Comparison of ENCODE assay signal across 8 cellular contexts in genomic region chr16:29700253-29700987, GRCh38. TPM values are rescaled to one million over a fixed set of nuclear protein-coding genes. Genes with fewer than 3 reads are reported as not detected.
DNase-seq lines count a peak whose midpoint lies in the region; ATAC-seq, FAIRE-seq and TF ChIP-seq lines count a peak whose summit lies in the region.

No MANE protein-coding gene starts in this region.

- H3K4me1 ChIP-seq in Karpas-422 (ENCODE audit: low read length) (peaks cover 10% of the 10 kb centered on the region), Peyer's patch (peaks cover 0 to 10% (median 4%) of the 10 kb centered on the region in 4 donors), neural progenitor cell (no peaks in the 10 kb centered on the region), stomach (peaks cover 0 to 9% (median 8%) of the 10 kb centered on the region in 4 donors)

- H3K9me2 ChIP-seq in Karpas-422 (replicated peaks; ENCODE audit: insufficient read depth, low read length) = no peaks in the 10 kb centered on the region

- no peak overlapping the region for H3K4me2 ChIP-seq in Karpas-422 (ENCODE audit: low read depth, low read length, poor library complexity, severe bottlenecking)
- peak overlapping the region; percentile 25 for H3K4me2 ChIP-seq in neural progenitor cell

- H3K9me3 Mint-ChIP-seq in neural progenitor cell = peaks cover 17% of the 10 kb centered on the region

- peak; percentile 35 for FAIRE-seq in D721Med (lab: Jason Lieb, UNC)

- WGBS in stomach, 5 donors = 11 to 15% (median 14%) methylated on average over 14 of the region's 14 CpGs

- TF ChIP-seq CTCF in D721Med (IDR thresholded peaks at IDR 0.05; ENCODE audit: insufficient read depth, missing control alignments) = peak; percentile 84
- peak; percentile 86 to 96 (median 89) for TF ChIP-seq CTCF in Peyer's patch (IDR thresholded peaks at IDR 0.05)
- peak; percentile 88 for TF ChIP-seq CTCF in neural progenitor cell (IDR thresholded peaks at IDR 0.05)
- TF ChIP-seq CTCF in stomach (IDR thresholded peaks at IDR 0.05) = peak in 5 of 7 experiments; percentile 70 to 94 (median 88)

- TF ChIP-seq POLR2A in Peyer's patch (IDR thresholded peaks at IDR 0.05) = no peak
- no peak for TF ChIP-seq POLR2A in stomach (IDR thresholded peaks at IDR 0.05)

- H3K4me3 Mint-ChIP-seq in neural progenitor cell = no peak overlapping the region

- H3K36me3 ChIP-seq in Karpas-422 (ENCODE audit: insufficient read depth, low read length) (no peaks in the 10 kb centered on the region), Peyer's patch (peaks cover 0 to 5% (median 0%) of the 10 kb centered on the region in 3 donors), neural progenitor cell (no peaks in the 10 kb centered on the region), stomach (no peaks in the 10 kb centered on the region)

- H3K4me3 ChIP-seq in Karpas-422 (ENCODE audit: low read length) (no peak overlapping the region), Peyer's patch (no peak overlapping the region), neural progenitor cell (no peak overlapping the region), stomach (no peak overlapping the region)

- peaks cover 7% of the 10 kb centered on the region for H3K4me1 Mint-ChIP-seq in neural progenitor cell

- H3K27me3 Mint-ChIP-seq in neural progenitor cell (ENCODE audit: insufficient read depth, low read depth) = peaks cover 5% of the 10 kb centered on the region

- DNase-seq in D721Med (ENCODE audit: insufficient read length, low spot score) (peak; percentile 85), Karpas-422 (peak; percentile 85), Peyer's patch (peak; percentile 58 to 90 (median 83)), fibroblast of peridontal ligament (ENCODE audit: extremely low read depth) (peak; percentile 90), neural progenitor cell (ENCODE audit: low spot score) (peak; percentile 87), stomach (peak; percentile 83)
- DNase-seq in activated T-helper 1 cell treated with anti-CD3 and anti-CD28 coated beads, Interleukin-2, amount 50 U/mL, for 16 hours (ENCODE audit: low read depth in 1 of 2, low spot score in 1 of 2) = peak; percentile 60 to 65

- peaks cover 14% of the 10 kb centered on the region for H3K36me3 Mint-ChIP-seq in neural progenitor cell

- H3K9me3 ChIP-seq in Karpas-422 (ENCODE audit: low read length) (no peaks in the 10 kb centered on the region), Peyer's patch (peaks cover 0 to 9% (median 0%) of the 10 kb centered on the region in 4 donors), neural progenitor cell (ENCODE audit: low read depth) (no peaks in the 10 kb centered on the region), stomach (peaks cover 0 to 9% (median 0%) of the 10 kb centered on the region in 4 donors)

- no peak overlapping the region for H2AFZ ChIP-seq in Karpas-422 (ENCODE audit: low read length)
- H2AFZ ChIP-seq in neural progenitor cell (replicated peaks) = no peak overlapping the region

- H3K79me2 ChIP-seq in Karpas-422 (ENCODE audit: low read length) (no peaks in the 10 kb centered on the region), neural progenitor cell (ENCODE audit: low read depth) (no peaks in the 10 kb centered on the region)

- intact Hi-C loops in stomach (cut with DNase I; ENCODE audit: low total_unique reads) = no loop called here

- no peaks in the 10 kb centered on the region for H3K27me3 ChIP-seq in Karpas-422 (ENCODE audit: low read length)
- H3K27me3 ChIP-seq in Peyer's patch = no peaks in the 10 kb centered on the region
- H3K27me3 ChIP-seq in neural progenitor cell = no peaks in the 10 kb centered on the region
- no peaks in the 10 kb centered on the region for H3K27me3 ChIP-seq in stomach

- H3F3A ChIP-seq in neural progenitor cell (ENCODE audit: low read depth) = peaks cover 20% of the 10 kb centered on the region

- H3K27ac Mint-ChIP-seq in neural progenitor cell = no peak overlapping the region

- TF ChIP-seq EP300 in stomach (IDR thresholded peaks at IDR 0.05) = no peak

- H3K9ac ChIP-seq in Karpas-422 (ENCODE audit: low read length) (no peak overlapping the region), neural progenitor cell (no peak overlapping the region)

- H3K27ac ChIP-seq in Karpas-422 (ENCODE audit: low read length) = no peak overlapping the region
- H3K27ac ChIP-seq in Peyer's patch = peak overlapping the region in 3 of 4 donors; percentile 35 to 72 (median 70)
- no peak overlapping the region for H3K27ac ChIP-seq in neural progenitor cell
- H3K27ac ChIP-seq in stomach = no peak overlapping the region

- no peaks in the 10 kb centered on the region for H4K20me1 ChIP-seq in Karpas-422 (ENCODE audit: insufficient read depth, low read depth, low read length)
- no peaks in the 10 kb centered on the region for H4K20me1 ChIP-seq in neural progenitor cell (ENCODE audit: low read depth)

- ATAC-seq in HG03135 (IDR thresholded peaks at IDR 0.05; ENCODE audit: unreplicated experiment) = no peak

RNA-seq across cellular contexts. Expression of gene QPRT, which starts 21.4 kb away (rescaled TPM):
- 39.6 and 45.8 TPM in 2 replicates for total RNA-seq in Karpas-422 (2014; rRNA removed; shearing (Covaris generic); ENCODE audit: low replicate concordance)
- 10 to 100 TPM; 40.4 to 96.3 (median 47.4) TPM for total RNA-seq in Peyer's patch
- total RNA-seq in neural progenitor cell (ENCODE audit: low replicate concordance) = 49.6 and 112 TPM in 2 replicates
- 100 to 1,000 TPM in 1 of 5 donors, 1 to 10 TPM in 3, not detected in 1; 5.1 to 114 (median 7.8) TPM for total RNA-seq in stomach
- 10 to 100 TPM in 1 of 3 donors, 1 to 10 TPM in 2; 2.4 to 11.6 (median 7.3) TPM for polyA plus RNA-seq in stomach

RNA-seq across cellular contexts. Expression of gene SPN, which starts 37.4 kb away (rescaled TPM):
- total RNA-seq in Karpas-422 (2014; rRNA removed; shearing (Covaris generic); ENCODE audit: low replicate concordance) = 0.63 and 1.0 TPM in 2 replicates
- 10 to 100 TPM in 1 of 4 donors, 1 to 10 TPM in 3; 2.5 to 14.0 (median 2.8) TPM for total RNA-seq in Peyer's patch
- 0.02 and 0.25 TPM in 2 replicates for total RNA-seq in neural progenitor cell (ENCODE audit: low replicate concordance)
- 10 to 100 TPM in 1 of 5 donors, 1 to 10 TPM in 4; 1.8 to 20.1 (median 4.3) TPM for total RNA-seq in stomach
- polyA plus RNA-seq in stomach = 1 to 10 TPM in 1 of 3 donors, under 1 TPM in 2; 0.68 to 1.1 (median 0.75) TPM

RNA-seq across cellular contexts. Expression of gene C16orf54, which starts 45.4 kb away (rescaled TPM):
- 0.86 and 2.5 TPM in 2 replicates for total RNA-seq in Karpas-422 (2014; rRNA removed; shearing (Covaris generic); ENCODE audit: low replicate concordance)
- total RNA-seq in Peyer's patch (1 to 10 TPM; 2.2 to 9.9 (median 3.6) TPM), neural progenitor cell (ENCODE audit: low replicate concordance) (not detected in 2 replicates), stomach (1 to 10 TPM in 2 of 5 donors, under 1 TPM in 1, not detected in 2; 0.37 to 3.5 (median 2.3) TPM)
- polyA plus RNA-seq in stomach = under 1 TPM; 0.48 to 1.00 (median 0.92) TPM

Comparison
In these comparisons a context has a peak if more than half of its experiments do, and no peak if none do; other contexts are left out.
1. H3K27ac ChIP-seq: peak in Peyer's patch (3 of 4); none in Karpas-422 (single experiment), neural progenitor cell (single experiment) and stomach (0 of 5).
2. Peak in every context shown above with its lines, with median percentiles within 50 percentile points of each other: DNase-seq and CTCF ChIP-seq.